In genomic region chr5:63962345-63962744, GRCh38 we compare ENCODE assay signal across 23 cellular contexts. TPM values are rescaled to one million over a fixed set of nuclear protein-coding genes. Genes with fewer than 3 reads are reported as not detected.
DNase-seq lines count a peak whose midpoint lies in the region; TF ChIP-seq lines count a peak whose summit lies in the region.
"Had no signal": no experiment of that assay in that cellular context is flagged by ENCODE, and none has a peak within 500 bp of the region (broad histone marks: within the 10 kb centered on the region; RNA-seq: fewer than 3 reads in every experiment).

HTR1A (minus strand) TSS chr5:63962445; CDS start chr5:63961719, 726 bp downstream.

- H3K18ac ChIP-seq in neuronal stem cell (ENCODE audit: low read length) = no peak within 1 kb of the TSS

- no peak within 1 kb of the TSS for H2AFZ ChIP-seq in neuronal stem cell (ENCODE audit: low read length)

- peaks cover 39% of the 10 kb centered on the region for H3K27me3 ChIP-seq in H7 (ENCODE audit: control insufficient read depth, insufficient read depth, low read length)
- H3K27me3 ChIP-seq in neuronal stem cell (ENCODE audit: control insufficient read depth in 3 of 3, insufficient read depth in 3 of 3, low read depth in 1 of 3, low read length in 3 of 3) = peaks cover 11 to 48% (median 31%) of the 10 kb centered on the region in 3 experiments
- H3K27me3 ChIP-seq in suprapubic skin = peaks cover 37% of the 10 kb centered on the region

- H3K36me3 ChIP-seq in H7 (replicated peaks; ENCODE audit: control insufficient read depth, insufficient read depth, low read length) = no peaks in the 10 kb centered on the region
- H3K36me3 ChIP-seq in neuronal stem cell (replicated peaks in 1 of 2; ENCODE audit: control insufficient read depth in 2 of 2, insufficient read depth in 2 of 2, low read length in 2 of 2) = no peaks in the 10 kb centered on the region
- H3K36me3 ChIP-seq in suprapubic skin = no peaks in the 10 kb centered on the region
- H3K36me3 ChIP-seq: left lung, MG63, prostate gland, tibial nerve had no signal

- no peak within 1 kb of the TSS for H2AK5ac ChIP-seq in neuronal stem cell (ENCODE audit: low read depth, low read length)

- no CpG with 5 or more reads among the region's 8 CpGs for WGBS in neuronal stem cell (ENCODE audit: extremely low coverage in 2 of 2, insufficient read length in 2 of 2, insufficient replicate concordance in 1 of 2), 2 donors
- WGBS in suprapubic skin = 8% methylated on average over 8 of the region's 8 CpGs

- TF ChIP-seq CTCF in glutamatergic neuron (IDR thresholded peaks at IDR 0.05; ENCODE audit: partially characterized antibody, unreplicated experiment) = no peak
- TF ChIP-seq CTCF in suprapubic skin (IDR thresholded peaks at IDR 0.05) = no peak

- TF ChIP-seq POLR2A in suprapubic skin (IDR thresholded peaks at IDR 0.05) = no peak

- no peak within 1 kb of the TSS for H2BK120ac ChIP-seq in neuronal stem cell (ENCODE audit: low read depth, low read length)

- no peak within 1 kb of the TSS for H2BK5ac ChIP-seq in neuronal stem cell (ENCODE audit: low read length)

- H3K27ac ChIP-seq in neuronal stem cell (replicated peaks; ENCODE audit: low read length) (no peak within 1 kb of the TSS), suprapubic skin (no peak within 1 kb of the TSS)
- H3K27ac ChIP-seq: left lung, prostate gland, tibial nerve had no signal

- H3K9ac ChIP-seq in neuronal stem cell (ENCODE audit: low read depth, low read length, poor library complexity) = no peak within 1 kb of the TSS
- H3K9ac ChIP-seq: SK-N-SH had no signal

- no peak within 1 kb of the TSS for H2BK12ac ChIP-seq in neuronal stem cell (ENCODE audit: low read length)

- H3K4me3 ChIP-seq in H7 (ENCODE audit: insufficient read depth, low read depth, low read length) (peak within 1 kb of the TSS; percentile 48), neuronal stem cell (ENCODE audit: low read length in 2 of 2) (peak within 1 kb of the TSS in 1 of 2 donors; percentile 73), suprapubic skin (no peak within 1 kb of the TSS)
- H3K4me3 ChIP-seq: left lung, MG63, prostate gland, tibial nerve had no signal

- no peak within 1 kb of the TSS for H4K8ac ChIP-seq in neuronal stem cell (ENCODE audit: low read depth, low read length)

- DNase-seq in H7 (peak; percentile 35), NCI-H748 (lab: John Stamatoyannopoulos, UW; ENCODE audit: unreplicated experiment) (peak; percentile 36), glutamatergic neuron (peak; percentile 24), neuronal stem cell (ENCODE audit: low spot score) (no peak), NCI-H1092 (lab: John Stamatoyannopoulos, UW) (no peak), suprapubic skin (ENCODE audit: low spot score in 2 of 2) (no peak)
- no peak for DNase-seq in stimulated activated CD4-positive, alpha-beta T cell treated with anti-CD3 and anti-CD28 coated beads, Interleukin-1b, Interleukin-23, amount 100 ng/mL, for 48 hours
- DNase-seq: activated B cell treated with CpG ODN at 0.5 μM for 24 hours, activated T-cell treated with anti-CD3 and anti-CD28 coated beads for 4 hours had no signal

- no peak within 1 kb of the TSS for H3K14ac ChIP-seq in neuronal stem cell (ENCODE audit: low read length)

- H3K9me3 ChIP-seq in neuronal stem cell (replicated peaks in 1 of 2; ENCODE audit: control insufficient read depth in 2 of 2, insufficient read depth in 1 of 2, low read depth in 1 of 2, low read length in 2 of 2) = peaks cover 0 to 8% of the 10 kb centered on the region in 2 donors
- H3K9me3 ChIP-seq in suprapubic skin = no peaks in the 10 kb centered on the region
- H3K9me3 ChIP-seq: left lung, prostate gland, SK-N-SH had no signal

- peak within 1 kb of the TSS; percentile 48 for H3K4me2 ChIP-seq in neuronal stem cell (ENCODE audit: insufficient read depth, low read length, poor library complexity, severe bottlenecking)
- H3K4me2 ChIP-seq: SK-N-SH had no signal

- TF ChIP-seq EP300 in suprapubic skin (IDR thresholded peaks at IDR 0.05) = no peak

- H3K4me1 ChIP-seq in neuronal stem cell (ENCODE audit: control insufficient read depth in 2 of 2, insufficient read depth in 1 of 2, low read depth in 1 of 2, low read length in 2 of 2) (peaks cover 0 to 6% of the 10 kb centered on the region in 2 donors), suprapubic skin (no peaks in the 10 kb centered on the region)
- H3K4me1 ChIP-seq: left lung, prostate gland had no signal

- peaks cover 17% of the 10 kb centered on the region for H3K27me3 Mint-ChIP-seq in glutamatergic neuron (ENCODE audit: unreplicated experiment)

- peaks cover 9% of the 10 kb centered on the region for H3K9me3 Mint-ChIP-seq in glutamatergic neuron (ENCODE audit: unreplicated experiment)
- H3K9me3 Mint-ChIP-seq: mesothelial cell of epicardium; T-helper 2 cell treated with Interferon-gamma antibody and Interleukin-4, amounts not matched to agents 5 μg/mL and 100 μg/mL, for 36 hours had no signal

- H3K36me3 Mint-ChIP-seq in glutamatergic neuron (ENCODE audit: unreplicated experiment) = no peaks in the 10 kb centered on the region
- H3K36me3 Mint-ChIP-seq: IgD-negative memory B cell, mesothelial cell of epicardium had no signal

- peaks cover 14% of the 10 kb centered on the region for H3K4me1 Mint-ChIP-seq in glutamatergic neuron (ENCODE audit: low read depth, unreplicated experiment)
- H3K4me1 Mint-ChIP-seq: activated B cell treated with CpG ODN at 0.5 μM for 24 hours, IgD-negative memory B cell had no signal

- no peak within 1 kb of the TSS for H4K91ac ChIP-seq in neuronal stem cell (ENCODE audit: low read depth, low read length, poor library complexity)

- H3K4me3 Mint-ChIP-seq in glutamatergic neuron (ENCODE audit: unreplicated experiment) = peak within 1 kb of the TSS; percentile 97
- H3K4me3 Mint-ChIP-seq: activated B cell treated with CpG ODN at 0.5 μM for 24 hours; activated CD4-positive, alpha-beta memory T cell treated with anti-CD3 and anti-CD28 coated beads for 36 hours; IgD-negative memory B cell; natural killer cell treated with Interleukin-12 subunit alpha and Interleukin-12 subunit beta and Interleukin-15 and Interleukin-18, amount 100 ng/mL, for 72 hours; stimulated activated naive CD8-positive, alpha-beta T cell treated with anti-CD3 and anti-CD28 coated beads, Interleukin-15, Interleukin-2, amounts not matched to agents 100 ng/mL and 50 ng/mL, for 24 hours; T-helper 2 cell treated with Interferon-gamma antibody and Interleukin-4, amounts not matched to agents 5 μg/mL and 100 μg/mL, for 36 hours had no signal

- H3K4ac ChIP-seq in neuronal stem cell (ENCODE audit: low read length) = no peak within 1 kb of the TSS

- H3K79me1 ChIP-seq in neuronal stem cell (ENCODE audit: low read depth, low read length) = no peaks in the 10 kb centered on the region

- peak within 1 kb of the TSS; percentile 82 for H3K23ac ChIP-seq in neuronal stem cell (ENCODE audit: low read depth, low read length, poor library complexity)

- H3K27ac Mint-ChIP-seq in glutamatergic neuron (ENCODE audit: unreplicated experiment) = peak within 1 kb of the TSS; percentile 69
- H3K27ac Mint-ChIP-seq: activated B cell treated with CpG ODN at 0.5 μM for 24 hours; activated CD4-positive, alpha-beta memory T cell treated with anti-CD3 and anti-CD28 coated beads for 36 hours; mesothelial cell of epicardium; natural killer cell treated with Interleukin-12 subunit alpha and Interleukin-12 subunit beta and Interleukin-15 and Interleukin-18, amount 100 ng/mL, for 72 hours; stimulated activated naive CD8-positive, alpha-beta T cell treated with anti-CD3 and anti-CD28 coated beads, Interleukin-15, Interleukin-2, amounts not matched to agents 100 ng/mL and 50 ng/mL, for 24 hours; T-helper 2 cell treated with Interferon-gamma antibody and Interleukin-4, amounts not matched to agents 5 μg/mL and 100 μg/mL, for 36 hours had no signal

- no peak within 1 kb of the TSS for H2BK15ac ChIP-seq in neuronal stem cell (ENCODE audit: low read length)

RNA-seq across cellular contexts. Expression of gene HTR1A, which starts in this region (rescaled TPM):
- total RNA-seq in H7 (2014; rRNA removed; shearing (Covaris generic)) = not detected in 2 replicates
- total RNA-seq in glutamatergic neuron (ENCODE audit: unreplicated experiment) (1.2 TPM), suprapubic skin (not detected)
- polyA plus RNA-seq in neuronal stem cell (2013, experiment 1 of 2) = not detected
- not detected for polyA plus RNA-seq in neuronal stem cell (2013, experiment 2 of 2)
- total RNA-seq: activated B cell treated with CpG ODN at 0.5 μM for 24 hours; activated CD4-positive, alpha-beta memory T cell treated with anti-CD3 and anti-CD28 coated beads for 36 hours; cardiac septum; dermis microvascular lymphatic vessel endothelial cell; left lung; mesothelial cell of epicardium; natural killer cell treated with Interleukin-12 subunit alpha and Interleukin-12 subunit beta and Interleukin-15 and Interleukin-18, amount 100 ng/mL, for 72 hours; skeletal muscle tissue; tibial nerve had no signal
- polyA plus RNA-seq: IgD-negative memory B cell, SK-N-SH had no signal

Comparison
In these comparisons a context has a peak if more than half of its experiments do, and no peak if none do; other contexts are left out.
1. Peak in DNase-seq and H3K4me3 ChIP-seq in H7; RNA of the gene not detected or under 1 TPM.
2. DNase-seq: peak in NCI-H748 (single experiment) and glutamatergic neuron (single experiment); none in neuronal stem cell (single experiment), stimulated activated CD4-positive, alpha-beta T cell treated with anti-CD3 and anti-CD28 coated beads, Interleukin-1b, Interleukin-23, amount 100 ng/mL, for 48 hours (single experiment), NCI-H1092 (single experiment) and suprapubic skin (0 of 2).